In genomic region chr6:117568831-117569434, GRCh38 we compare ENCODE assay signal across 20 cellular contexts. TPM values are rescaled to one million over a fixed set of nuclear protein-coding genes. Genes with fewer than 3 reads are reported as not detected.
DNase-seq lines count a peak whose midpoint lies in the region; ATAC-seq, FAIRE-seq and TF ChIP-seq lines count a peak whose summit lies in the region.
"Had no signal": no experiment of that assay in that cellular context is flagged by ENCODE, and none has a peak within 500 bp of the region (broad histone marks: within the 10 kb centered on the region; RNA-seq: fewer than 3 reads in every experiment).

No MANE protein-coding gene starts in this region.

- no peak for TF ChIP-seq POLR2A in GM12878 (IDR thresholded peaks at IDR 0.05; ENCODE audit: low read depth, low read length)

- no peak overlapping the region for H3K4me3 ChIP-seq in GM12878
- H3K4me3 ChIP-seq: GM23248, HAP-1 had no signal

- no peak for DNase-seq in activated T-cell treated with anti-CD3 and anti-CD28 coated beads, Interleukin-2, amount 50 U/mL, for 24 hours
- DNase-seq in activated T-cell treated with anti-CD3 and anti-CD28 coated beads, Interleukin-2, amount 50 U/mL, for 48 hours, result no peak
- no peak for DNase-seq in activated naive CD8-positive, alpha-beta T cell treated with anti-CD3 and anti-CD28 coated beads, Interleukin-2, amount 50 U/mL, for 24 hours
- no peak for DNase-seq in activated naive CD8-positive, alpha-beta T cell treated with anti-CD3 and anti-CD28 coated beads for 36 hours
- no peak for DNase-seq in GM12878 (ENCODE audit: low read depth, low spot score)
- DNase-seq: ACHN; BE2C; C1 segment of cervical spinal cord; CD4-positive, CD25-positive, alpha-beta regulatory T cell; CD8-positive, alpha-beta memory T cell; COR-L47; DMS 273 treated with DMSO at 0.1 percent for 48 hours; DMS53; DND-41; EL; GM23248 had no signal

- H3K27me3 ChIP-seq in GM12878 (replicated peaks in 1 of 2; ENCODE audit: control insufficient read depth in 2 of 2, insufficient read depth in 2 of 2, low read length in 1 of 2), result no peaks in the 10 kb centered on the region
- H3K27me3 ChIP-seq: BE2C had no signal

- H3K27me3 Mint-ChIP-seq in activated T-cell treated with anti-CD3 and anti-CD28 coated beads, Interleukin-2, amount 50 U/mL, for 24 hours, result no peaks in the 10 kb centered on the region
- H3K27me3 Mint-ChIP-seq in activated naive CD8-positive, alpha-beta T cell treated with anti-CD3 and anti-CD28 coated beads, Interleukin-2, amount 50 U/mL, for 24 hours, result no peaks in the 10 kb centered on the region
- H3K27me3 Mint-ChIP-seq in activated naive CD8-positive, alpha-beta T cell treated with anti-CD3 and anti-CD28 coated beads for 36 hours, result no peaks in the 10 kb centered on the region
- H3K27me3 Mint-ChIP-seq: CD4-positive, CD25-positive, alpha-beta regulatory T cell had no signal

- 0% methylated on average over 1 of the region's 1 CpG for WGBS in GM12878 (ENCODE audit: insufficient coverage, insufficient replicate concordance, low lambda C conversion rate, missing lambda C conversion rate)

- no peak for FAIRE-seq in GM12878 (lab: Jason Lieb, UNC)
- FAIRE-seq: A204.1 had no signal

- H3K4me1 ChIP-seq in GM12878 (ENCODE audit: control insufficient read depth, insufficient read depth, low read length), result no peaks in the 10 kb centered on the region
- H3K4me1 ChIP-seq: BE2C had no signal

- H3K9ac ChIP-seq in GM12878 (ENCODE audit: control insufficient read depth, insufficient read depth, low read length), result no peak overlapping the region
- H3K9ac ChIP-seq: GM23248 had no signal

- ATAC-seq in activated naive CD8-positive, alpha-beta T cell treated with anti-CD3 and anti-CD28 coated beads, Interleukin-2, amount 50 U/mL, for 24 hours, result peak; percentile 49
- ATAC-seq in GM12878 (no peak), HG03457 (IDR thresholded peaks at IDR 0.05; ENCODE audit: unreplicated experiment) (no peak), GM18511 (IDR thresholded peaks at IDR 0.05; ENCODE audit: unreplicated experiment) (no peak)

- no peak overlapping the region for H3K4me2 ChIP-seq in GM12878 (ENCODE audit: control insufficient read depth, insufficient read depth)

- H3K4me3 Mint-ChIP-seq in activated T-cell treated with anti-CD3 and anti-CD28 coated beads, Interleukin-2, amount 50 U/mL, for 24 hours, result no peak overlapping the region
- H3K4me3 Mint-ChIP-seq in activated naive CD8-positive, alpha-beta T cell treated with anti-CD3 and anti-CD28 coated beads, Interleukin-2, amount 50 U/mL, for 24 hours, result no peak overlapping the region
- H3K4me3 Mint-ChIP-seq in activated naive CD8-positive, alpha-beta T cell treated with anti-CD3 and anti-CD28 coated beads for 36 hours, result no peak overlapping the region
- H3K4me3 Mint-ChIP-seq: CD4-positive, CD25-positive, alpha-beta regulatory T cell; CD8-positive, alpha-beta memory T cell had no signal

- H3K36me3 Mint-ChIP-seq in activated T-cell treated with anti-CD3 and anti-CD28 coated beads, Interleukin-2, amount 50 U/mL, for 24 hours (ENCODE audit: low read depth), result peaks cover 84% of the 10 kb centered on the region
- H3K36me3 Mint-ChIP-seq in activated naive CD8-positive, alpha-beta T cell treated with anti-CD3 and anti-CD28 coated beads, Interleukin-2, amount 50 U/mL, for 24 hours (ENCODE audit: low read depth), result peaks cover 30% of the 10 kb centered on the region
- peaks cover 13% of the 10 kb centered on the region for H3K36me3 Mint-ChIP-seq in activated naive CD8-positive, alpha-beta T cell treated with anti-CD3 and anti-CD28 coated beads for 36 hours

- H3K36me3 ChIP-seq in GM12878 (ENCODE audit: control insufficient read depth in 2 of 2, insufficient read depth in 2 of 2, low read length in 1 of 2), result peaks cover 0 to 21% of the 10 kb centered on the region in 2 experiments; a peak in 3 of 4 replicates

- RAD21 ChIA-PET in GM12878 (lab: Charles Lee; ENCODE audit: unreplicated experiment), result interaction anchor here (0.9 to 1.2 kb wide), 2 partner anchors 119 kb away, joined by 3 to 6 read pairs; no protein-coding TSS in a partner anchor

- POLR2A ChIA-PET in GM12878 (lab: Charles Lee), result no interaction called here

- no peaks in the 10 kb centered on the region for H4K20me1 ChIP-seq in GM12878 (ENCODE audit: control insufficient read depth, insufficient read depth)

- CTCF ChIA-PET in GM12878 (lab: Yijun Ruan, JAX), result interaction anchor here (0.6 to 4.6 kb wide), 4 partner anchors 20 to 119 kb away, joined by 3 to 15 read pairs (median 6); no protein-coding TSS in a partner anchor

- no peaks in the 10 kb centered on the region for H3K9me3 ChIP-seq in GM12878 (replicated peaks; ENCODE audit: control insufficient read depth, insufficient read depth, low read length)
- H3K9me3 ChIP-seq: BE2C, HAP-1 had no signal

- no peak for TF ChIP-seq CTCF in GM12878 (IDR thresholded peaks at IDR 0.05 in 2 of 3, conservative IDR thresholded peaks at IDR 0.05 in 1 of 3; ENCODE audit: control insufficient read depth in 2 of 3, extremely low read depth in 1 of 3, insufficient read depth in 1 of 3, low read depth in 3 of 3, low read length in 3 of 3)

- H3K27ac Mint-ChIP-seq in activated T-cell treated with anti-CD3 and anti-CD28 coated beads, Interleukin-2, amount 50 U/mL, for 24 hours, result peak overlapping the region; percentile 81
- no peak overlapping the region for H3K27ac Mint-ChIP-seq in activated naive CD8-positive, alpha-beta T cell treated with anti-CD3 and anti-CD28 coated beads, Interleukin-2, amount 50 U/mL, for 24 hours
- no peak overlapping the region for H3K27ac Mint-ChIP-seq in activated naive CD8-positive, alpha-beta T cell treated with anti-CD3 and anti-CD28 coated beads for 36 hours
- H3K27ac Mint-ChIP-seq: CD4-positive, CD25-positive, alpha-beta regulatory T cell had no signal

- no peak for TF ChIP-seq EP300 in GM12878 (IDR thresholded peaks at IDR 0.05; ENCODE audit: borderline replicate concordance in 1 of 2, control insufficient read depth in 1 of 2, low read depth in 2 of 2, low read length in 2 of 2)

- SMC1A ChIA-PET in GM12878 (lab: Charles Lee; ENCODE audit: uncharacterized antibody, unreplicated experiment), result interaction anchor here (0.7 to 0.9 kb wide), 2 partner anchors 75 to 104 kb away, joined by 3 to 4 read pairs; no protein-coding TSS in a partner anchor

- no peaks in the 10 kb centered on the region; the same call in 1 of the 2 replicates for H3K79me2 ChIP-seq in GM12878 (ENCODE audit: control insufficient read depth, insufficient read depth, low read length)

- no peak for TF ChIP-seq RAD21 in GM12878 (IDR thresholded peaks at IDR 0.05; ENCODE audit: insufficient read depth, low read depth, low read length)

- no peaks in the 10 kb centered on the region for H3K9me3 Mint-ChIP-seq in activated T-cell treated with anti-CD3 and anti-CD28 coated beads, Interleukin-2, amount 50 U/mL, for 24 hours
- no peaks in the 10 kb centered on the region for H3K9me3 Mint-ChIP-seq in activated naive CD8-positive, alpha-beta T cell treated with anti-CD3 and anti-CD28 coated beads, Interleukin-2, amount 50 U/mL, for 24 hours
- no peaks in the 10 kb centered on the region for H3K9me3 Mint-ChIP-seq in activated naive CD8-positive, alpha-beta T cell treated with anti-CD3 and anti-CD28 coated beads for 36 hours
- H3K9me3 Mint-ChIP-seq: CD4-positive, CD25-positive, alpha-beta regulatory T cell; CD8-positive, alpha-beta memory T cell had no signal

- H3K4me1 Mint-ChIP-seq in activated T-cell treated with anti-CD3 and anti-CD28 coated beads, Interleukin-2, amount 50 U/mL, for 24 hours (ENCODE audit: low read depth), result peaks cover 18% of the 10 kb centered on the region
- H3K4me1 Mint-ChIP-seq in activated naive CD8-positive, alpha-beta T cell treated with anti-CD3 and anti-CD28 coated beads, Interleukin-2, amount 50 U/mL, for 24 hours, result no peaks in the 10 kb centered on the region
- peaks cover 1% of the 10 kb centered on the region for H3K4me1 Mint-ChIP-seq in activated naive CD8-positive, alpha-beta T cell treated with anti-CD3 and anti-CD28 coated beads for 36 hours

- BruUV-seq in GM12878 (replicated peaks; lab: Mats Ljungman, UMichigan), result no TSS peak

- no peak overlapping the region for H2AFZ ChIP-seq in GM12878 (ENCODE audit: control insufficient read depth, low read depth, low read length)
- H2AFZ ChIP-seq: GM23248 had no signal

- in situ Hi-C loops in GM12878 (cut with MboI), result no loop called here

- no peak overlapping the region for H3K27ac ChIP-seq in GM12878 (ENCODE audit: control insufficient read depth, insufficient read depth)
- H3K27ac ChIP-seq: GM23248 had no signal

- intact Hi-C loops in GM12878 (cut with micrococcal nuclease; ENCODE audit: unreplicated experiment), result no loop called here

TF ChIP-seq in GM12878, 131 proteins besides CTCF, POLR2A, EP300 and RAD21 (continues in another document):
- TF ChIP-seq TCF3 (IDR thresholded peaks at IDR 0.05; ENCODE audit: borderline replicate concordance, insufficient read depth, low read depth, low read length) (no peak), FOS (IDR thresholded peaks at IDR 0.05; ENCODE audit: borderline replicate concordance, extremely low read depth, insufficient read length) (no peak)

RNA-seq across cellular contexts. Expression of gene GOPC, which starts 33.4 kb away (rescaled TPM):
- 10 to 100 TPM; 16.1 TPM for total RNA-seq in activated naive CD8-positive, alpha-beta T cell treated with anti-CD3 and anti-CD28 coated beads for 36 hours
- total RNA-seq in GM12878 (2013; cell fraction: nucleolus; rRNA removed), result 37.9 and 40.2 TPM in 2 replicates
- 18.8 and 23.7 TPM in 2 replicates for total RNA-seq in GM12878 (2014; rRNA removed)
- total RNA-seq in GM12878 (2014; rRNA removed; fragmentation: Illumina TruSeq; extraction: Trizol), result 21.8 and 22.2 TPM in 2 replicates
- total RNA-seq in GM12878 (2021), result 18.6 and 19.1 TPM in 2 replicates
- polyA plus RNA-seq in GM12878 (2011; ENCODE audit: low read depth), result 6.2 TPM
- 28.5 and 48.0 TPM in 2 replicates for polyA plus RNA-seq in GM12878 (2011; rRNA removed)
- polyA plus RNA-seq in GM12878 (2011; cell fraction: cytosol; rRNA removed), result 8.2 and 8.8 TPM in 2 replicates
- 26.1 and 33.0 TPM in 2 replicates for polyA plus RNA-seq in GM12878 (2011; cell fraction: nucleus; rRNA removed)
- 11.0 and 18.0 TPM in 2 replicates for polyA plus RNA-seq in GM12878 (2012)
- polyA plus RNA-seq in GM12878 (2014; fragmentation: Illumina TruSeq; extraction: Trizol), result 21.3 and 28.7 TPM in 2 replicates
- polyA plus RNA-seq in GM12878 (2014; fragmentation: Nextera tagmentation; extraction: Ambion mirVana), result 1 to 10 TPM; 5.8 to 8.2 TPM
- 14.7 and 17.3 TPM in 2 replicates for polyA plus RNA-seq in GM12878 (2014; rRNA removed)
- 10 to 100 TPM; 15.2 to 15.8 TPM for polyA plus RNA-seq in GM12878 (2016; fragmentation: Nextera tagmentation; extraction: Ambion mirVana)
- polyA minus RNA-seq in GM12878 (2011; rRNA and poly(A)+ RNA removed), result 11.2 and 18.2 TPM in 2 replicates
- 9.2 and 10.3 TPM in 2 replicates for polyA minus RNA-seq in GM12878 (2011; cell fraction: cytosol; rRNA and poly(A)+ RNA removed)
- polyA minus RNA-seq in GM12878 (2011; cell fraction: nucleus; rRNA and poly(A)+ RNA removed), result 16.2 and 18.4 TPM in 2 replicates
